Comparison of ENCODE assay signal across 10 cellular contexts in genomic region chr4:123340381-123340701, GRCh38. TPM values are rescaled to one million over a fixed set of nuclear protein-coding genes. Genes with fewer than 3 reads are reported as not detected.
A peak's percentile ranks its signal among the peaks of the same experiment; 100 is the strongest.
DNase-seq lines count a peak whose midpoint lies in the region; ATAC-seq and TF ChIP-seq lines count a peak whose summit lies in the region.
"Had no signal": no experiment of that assay in that cellular context is flagged by ENCODE, and none has a peak within 500 bp of the region (broad histone marks: within the 10 kb centered on the region; RNA-seq: fewer than 3 reads in every experiment).

No MANE protein-coding gene starts in this region.

- no peak overlapping the region for H3K27ac Mint-ChIP-seq in CD4-positive, alpha-beta memory T cell
- H3K27ac Mint-ChIP-seq in activated CD8-positive, alpha-beta memory T cell treated with anti-CD3 and anti-CD28 coated beads, Interleukin-2, amount 10 ng/mL, durations not matched to agents 7 days and 5 days = no peak overlapping the region

- intact Hi-C loops in mammary epithelial cell (cut with micrococcal nuclease) = no loop called here
- intact Hi-C loops in CD4-positive, alpha-beta memory T cell (cut with micrococcal nuclease) = no loop called here

- peak overlapping the region; percentile 9 for H3K27ac ChIP-seq in mammary epithelial cell (ENCODE audit: insufficient read depth, low read depth, low read length)
- no peak overlapping the region for H3K27ac ChIP-seq in CD4-positive, alpha-beta memory T cell (ENCODE audit: low read depth, low read length)
- H3K27ac ChIP-seq: neutrophil had no signal

- ATAC-seq in GM18858 (IDR thresholded peaks at IDR 0.05; ENCODE audit: unreplicated experiment) = no peak
- no peak for ATAC-seq in activated CD8-positive, alpha-beta memory T cell treated with anti-CD3 and anti-CD28 coated beads, Interleukin-2, amount 10 ng/mL, durations not matched to agents 7 days and 5 days
- no peak for ATAC-seq in HG03342 (IDR thresholded peaks at IDR 0.05; ENCODE audit: unreplicated experiment)

- no peak overlapping the region for H3K4me3 Mint-ChIP-seq in CD4-positive, alpha-beta memory T cell
- no peak overlapping the region for H3K4me3 Mint-ChIP-seq in activated CD8-positive, alpha-beta memory T cell treated with anti-CD3 and anti-CD28 coated beads, Interleukin-2, amount 10 ng/mL, durations not matched to agents 7 days and 5 days

- no peaks in the 10 kb centered on the region for H3K79me2 ChIP-seq in mammary epithelial cell (ENCODE audit: insufficient read depth, low read length)

- WGBS in mammary epithelial cell (ENCODE audit: low coverage, missing lambda C conversion rate) = 58% methylated on average over 7 of the region's 7 CpGs

- dilution Hi-C loops in mammary epithelial cell (cut with HindIII; ENCODE audit: low sequenced_read_pairs) = no loop called here

- H3K9me3 Mint-ChIP-seq in CD4-positive, alpha-beta memory T cell = peaks cover 0 to 7% (median 3%) of the 10 kb centered on the region in 8 donors
- H3K9me3 Mint-ChIP-seq in activated CD8-positive, alpha-beta memory T cell treated with anti-CD3 and anti-CD28 coated beads, Interleukin-2, amount 10 ng/mL, durations not matched to agents 7 days and 5 days (ENCODE audit: low read depth) = no peaks in the 10 kb centered on the region

- H3K9ac ChIP-seq in mammary epithelial cell (ENCODE audit: insufficient read depth, low read length) = no peak overlapping the region

- no peaks in the 10 kb centered on the region for H3K36me3 ChIP-seq in mammary epithelial cell (ENCODE audit: insufficient read depth, low read length)
- no peaks in the 10 kb centered on the region for H3K36me3 ChIP-seq in CD4-positive, alpha-beta memory T cell (ENCODE audit: insufficient read depth, low read length)
- H3K36me3 ChIP-seq: neutrophil had no signal

- no peaks in the 10 kb centered on the region for H4K20me1 ChIP-seq in mammary epithelial cell (ENCODE audit: insufficient read depth, low read length)

- H2AFZ ChIP-seq in mammary epithelial cell (ENCODE audit: low read depth, low read length) = peak overlapping the region; percentile 77

- H3K4me2 ChIP-seq in mammary epithelial cell (ENCODE audit: insufficient read depth, low read depth, low read length) = no peak overlapping the region

- CTCF ChIA-PET in mammary epithelial cell (lab: Charles Lee; ENCODE audit: low non-redundant PET) = no interaction called here
- CTCF ChIA-PET in CD4-positive, alpha-beta memory T cell (lab: Charles Lee; ENCODE audit: partially characterized antibody) = no interaction called here
- CTCF ChIA-PET in activated CD8-positive, alpha-beta memory T cell treated with anti-CD3 and anti-CD28 coated beads, Interleukin-2, amount 10 ng/mL, durations not matched to agents 7 days and 5 days (lab: Charles Lee) = no interaction called here

- POLR2A ChIA-PET in CD4-positive, alpha-beta memory T cell (lab: Charles Lee; ENCODE audit: partially characterized antibody) = no interaction called here

- peaks cover 11% of the 10 kb centered on the region for H3K4me1 ChIP-seq in mammary epithelial cell (ENCODE audit: insufficient read depth, low read length)
- no peaks in the 10 kb centered on the region for H3K4me1 ChIP-seq in CD4-positive, alpha-beta memory T cell (ENCODE audit: insufficient read depth, low read length)

- peak; percentile 60 for DNase-seq in AG09309 (ENCODE audit: low read depth)
- peak; percentile 84 for DNase-seq in M059J (ENCODE audit: low read depth)
- DNase-seq in mammary epithelial cell = peak; percentile 87
- peak; percentile 69 to 97 for DNase-seq in lung microvascular endothelial cell (ENCODE audit: low read depth in 2 of 2)
- no peak for DNase-seq in CD4-positive, alpha-beta memory T cell
- DNase-seq in activated CD8-positive, alpha-beta memory T cell treated with anti-CD3 and anti-CD28 coated beads, Interleukin-2, amount 10 ng/mL, durations not matched to agents 7 days and 5 days = no peak
- DNase-seq: COR-L47 had no signal

- TF ChIP-seq CTCF in AG09309 (IDR thresholded peaks at IDR 0.05; ENCODE audit: control insufficient read depth, insufficient read depth, low read depth, low read length, missing control alignments) (no peak), mammary epithelial cell (conservative IDR thresholded peaks at IDR 0.05 in 1 of 2, IDR thresholded peaks at IDR 0.05 in 1 of 2; ENCODE audit: extremely low read depth in 1 of 2, insufficient read depth in 1 of 2, low read depth in 1 of 2, low read length in 2 of 2) (no peak)

- H3K27me3 Mint-ChIP-seq in CD4-positive, alpha-beta memory T cell = peaks cover 6 to 9% of the 10 kb centered on the region in 2 donors
- H3K27me3 Mint-ChIP-seq in activated CD8-positive, alpha-beta memory T cell treated with anti-CD3 and anti-CD28 coated beads, Interleukin-2, amount 10 ng/mL, durations not matched to agents 7 days and 5 days = peaks cover 16% of the 10 kb centered on the region

- BruUV-seq in mammary epithelial cell (replicated peaks; lab: Mats Ljungman, UMichigan) = no TSS peak

- no peaks in the 10 kb centered on the region for H3K27me3 ChIP-seq in mammary epithelial cell (ENCODE audit: insufficient read depth, low read length)
- H3K27me3 ChIP-seq in CD4-positive, alpha-beta memory T cell (ENCODE audit: insufficient read depth, low read length) = no peaks in the 10 kb centered on the region
- H3K27me3 ChIP-seq: neutrophil had no signal

- H3K9me3 ChIP-seq in mammary epithelial cell (replicated peaks; ENCODE audit: insufficient read depth, low read length) = no peaks in the 10 kb centered on the region
- H3K9me3 ChIP-seq in CD4-positive, alpha-beta memory T cell (ENCODE audit: control insufficient read depth in 1 of 2, low read length in 2 of 2) = no peaks in the 10 kb centered on the region
- H3K9me3 ChIP-seq: neutrophil had no signal

- no peak overlapping the region for H3K4me3 ChIP-seq in AG09309 (ENCODE audit: control insufficient read depth, low read depth, low read length)
- H3K4me3 ChIP-seq in mammary epithelial cell (replicated peaks in 1 of 3; ENCODE audit: insufficient read depth in 1 of 3, low read depth in 2 of 3, low read length in 3 of 3) = no peak overlapping the region
- H3K4me3 ChIP-seq in CD4-positive, alpha-beta memory T cell (ENCODE audit: low read length in 2 of 2) = no peak overlapping the region

- H3K4me1 Mint-ChIP-seq in CD4-positive, alpha-beta memory T cell = no peaks in the 10 kb centered on the region
- H3K4me1 Mint-ChIP-seq in activated CD8-positive, alpha-beta memory T cell treated with anti-CD3 and anti-CD28 coated beads, Interleukin-2, amount 10 ng/mL, durations not matched to agents 7 days and 5 days = peaks cover 2% of the 10 kb centered on the region

- H3K36me3 Mint-ChIP-seq in CD4-positive, alpha-beta memory T cell = no peaks in the 10 kb centered on the region
- H3K36me3 Mint-ChIP-seq in activated CD8-positive, alpha-beta memory T cell treated with anti-CD3 and anti-CD28 coated beads, Interleukin-2, amount 10 ng/mL, durations not matched to agents 7 days and 5 days = no peaks in the 10 kb centered on the region

- in situ Hi-C loops in mammary epithelial cell (cut with MboI; ENCODE audit: low sequenced_read_pairs in 2 of 2) = no loop called here

RNA-seq across cellular contexts. Expression of gene SPRY1, which starts 56.3 kb away (rescaled TPM):
- total RNA-seq in M059J (2014; rRNA removed; shearing (Covaris generic)) = 1.1 and 3.4 TPM in 2 replicates
- total RNA-seq in mammary epithelial cell (1 to 10 TPM; 4.8 to 8.2 TPM), lung microvascular endothelial cell (18.3 and 61.5 TPM in 2 replicates)
- polyA plus RNA-seq in mammary epithelial cell = 2.9 TPM
- 5.5 TPM for polyA minus RNA-seq in mammary epithelial cell
- 1 to 10 TPM; 4.4 to 4.6 TPM for total RNA-seq in CD4-positive, alpha-beta memory T cell
- 1 to 10 TPM; 7.5 to 8.2 TPM for polyA plus RNA-seq in CD4-positive, alpha-beta memory T cell
- 100 to 1,000 TPM in 1 of 2 experiments, 10 to 100 TPM in 1; 73.7 to 126 TPM for total RNA-seq in activated CD8-positive, alpha-beta memory T cell treated with anti-CD3 and anti-CD28 coated beads, Interleukin-2, amount 10 ng/mL, durations not matched to agents 7 days and 5 days

Comparison
In these comparisons a context has a peak if more than half of its experiments do, and no peak if none do; other contexts are left out.
1. DNase-seq: peak in AG09309 (single experiment), M059J (single experiment), mammary epithelial cell (single experiment) and lung microvascular endothelial cell (2 of 2); none in CD4-positive, alpha-beta memory T cell (0 of 5) and activated CD8-positive, alpha-beta memory T cell treated with anti-CD3 and anti-CD28 coated beads, Interleukin-2, amount 10 ng/mL, durations not matched to agents 7 days and 5 days (single experiment).